In the genomic region with DNA sequence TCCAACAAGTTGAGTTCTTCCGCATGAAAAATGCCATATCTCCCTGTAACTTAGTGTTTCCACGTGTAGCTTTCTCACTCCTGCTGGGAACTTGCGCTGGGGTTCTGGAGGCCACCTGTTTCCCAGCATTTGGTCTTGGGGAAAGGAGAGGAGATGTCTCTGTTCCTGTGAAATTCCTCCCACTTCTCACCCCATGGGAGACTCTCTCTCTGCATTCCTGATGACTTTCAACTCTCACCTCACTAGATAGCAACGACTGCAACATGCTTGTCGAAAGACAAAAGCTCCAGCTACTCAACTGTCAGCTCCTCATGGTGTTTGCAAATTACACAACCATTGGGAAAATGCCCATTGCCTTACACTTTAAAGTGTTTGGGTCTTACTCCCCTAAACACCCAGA, we compare ENCODE assay signal across 21 cellular contexts.
"Had no signal": no experiment of that assay in that cellular context is flagged by ENCODE, and none has a peak within 500 bp of the region (broad histone marks: within the 10 kb centered on the region; RNA-seq: fewer than 3 reads in every experiment).

No MANE protein-coding gene starts in this region.

- DNase-seq: IMR-90, Karpas-422, KG1, MG63, NCI-H1092, NCI-H1105 treated with DMSO at 0.1 percent for 48 hours, NCI-H1417 treated with DMSO at 0.1 percent for 48 hours, NCI-H146, NCI-H1694 treated with DMSO at 0.1 percent for 48 hours, NCI-H1930, NCI-H2081, NCI-H2107, NCI-H2227 treated with DMSO at 0.1 percent for 48 hours, NCI-H524, NCI-H526 treated with DMSO at 0.1 percent for 48 hours, NCI-H774, SHP77 treated with DMSO at 0.1 percent for 48 hours, SJCRH30 had no signal

- H3K4me3 ChIP-seq: MG63, SJCRH30 had no signal

- FAIRE-seq: HepG2, RCC 7860 had no signal

- H3K9me3 ChIP-seq: MG63, SJCRH30 had no signal

- H3K27ac ChIP-seq: SJCRH30 had no signal

- H3K36me3 ChIP-seq: MG63, SJCRH30 had no signal

- H3K4me1 ChIP-seq: SJCRH30 had no signal

- ATAC-seq: HepG2, SK-N-SH treated with all-trans-retinoic acid at 6 μM for 48 hours had no signal
